1 cellular context compared by ENCODE assay signal in genomic region chr5:150340614-150341265, GRCh38.
A peak's percentile ranks its signal among the peaks of the same experiment; 100 is the strongest.
TF ChIP-seq lines count a peak whose summit lies in the region.

No MANE protein-coding gene starts in this region.

TF ChIP-seq in K562, 482 proteins besides CTCF, POLR2A, EP300 and RAD21:
- no peak for TF ChIP-seq ETS1 (conservative IDR thresholded peaks at IDR 0.05; ENCODE audit: control insufficient read depth, low read depth, low read length)
- no peak for TF ChIP-seq THRB (CRISPR knock-in tag; conservative IDR thresholded peaks at IDR 0.05)
- TF ChIP-seq TFAM (CRISPR knock-in tag; conservative IDR thresholded peaks at IDR 0.05), result no peak
- no peak for TF ChIP-seq PHB2 (IDR thresholded peaks at IDR 0.05; ENCODE audit: low read depth)
- TF ChIP-seq ETV5 (CRISPR knock-in tag; IDR thresholded peaks at IDR 0.05; ENCODE audit: low read depth), result no peak
- TF ChIP-seq SIRT6 (IDR thresholded peaks at IDR 0.05; ENCODE audit: low read depth, low read length), result no peak
- peak; percentile 26; the same call in 1 of the 2 replicates for TF ChIP-seq ZNF121 (CRISPR knock-in tag; conservative IDR thresholded peaks at IDR 0.05)
- TF ChIP-seq FOXO4 (CRISPR knock-in tag; IDR thresholded peaks at IDR 0.05), result no peak
- peak; percentile 8; the same call in 1 of the 2 replicates for TF ChIP-seq CEBPB (tag; IDR thresholded peaks at IDR 0.05)
- TF ChIP-seq ZNF639 (CRISPR knock-in tag; conservative IDR thresholded peaks at IDR 0.05 in 1 of 2, IDR thresholded peaks at IDR 0.05 in 1 of 2), result no peak
